Comparison of ENCODE assay signal across 1 cellular context in genomic region chr5:52328220-52328619, GRCh38.
TF ChIP-seq lines count a peak whose summit lies in the region.

No MANE protein-coding gene starts in this region.

TF ChIP-seq in liver, 16 proteins besides CTCF, POLR2A, EP300 and RAD21 (continued from another document):
- no peak for TF ChIP-seq REST (IDR thresholded peaks at IDR 0.05)
- no peak for TF ChIP-seq GABPA (IDR thresholded peaks at IDR 0.05 in 1 of 2, conservative IDR thresholded peaks at IDR 0.05 in 1 of 2)
- peak; percentile 27 for TF ChIP-seq YY1 (IDR thresholded peaks at IDR 0.05)
- TF ChIP-seq NR2F2 (IDR thresholded peaks at IDR 0.05) = no peak
- peak; percentile 66 for TF ChIP-seq HNF4G (IDR thresholded peaks at IDR 0.05)
- TF ChIP-seq ATF3 (IDR thresholded peaks at IDR 0.05) = no peak
- peak; percentile 67 for TF ChIP-seq SP1 (IDR thresholded peaks at IDR 0.05)
- TF ChIP-seq RXRA (IDR thresholded peaks at IDR 0.05) = peak; percentile 47 to 58
- TF ChIP-seq EGR1 (IDR thresholded peaks at IDR 0.05; ENCODE audit: low read depth in 2 of 2) = no peak
- no peak for TF ChIP-seq JUND (IDR thresholded peaks at IDR 0.05)
